Comparison of ENCODE assay signal across 2 cellular contexts in genomic region chr10:87819274-87819585, GRCh38.
TF ChIP-seq lines count a peak whose summit lies in the region.

No MANE protein-coding gene starts in this region.

TF ChIP-seq in K562, 482 proteins besides CTCF, POLR2A, EP300 and RAD21:
- no peak for TF ChIP-seq YY1 (IDR thresholded peaks at IDR 0.05; ENCODE audit: borderline replicate concordance in 1 of 3, control insufficient read depth in 1 of 3, extremely low read depth in 1 of 3, insufficient read depth in 3 of 3, insufficient read length in 1 of 3, insufficient replicate concordance in 2 of 3, low read depth in 1 of 3, low read length in 2 of 3)
- TF ChIP-seq HDAC2 (IDR thresholded peaks at IDR 0.05) = no peak
- no peak for TF ChIP-seq RNF2 (IDR thresholded peaks at IDR 0.05)
- no peak for TF ChIP-seq RBM14 (IDR thresholded peaks at IDR 0.05; ENCODE audit: borderline replicate concordance, insufficient read depth, low read depth, low read length)
- no peak for TF ChIP-seq ZFPM2 (CRISPR knock-in tag; IDR thresholded peaks at IDR 0.05)
- TF ChIP-seq E2F8 (IDR thresholded peaks at IDR 0.05; ENCODE audit: low read depth, partially characterized antibody) = no peak
- no peak for TF ChIP-seq BCLAF1 (IDR thresholded peaks at IDR 0.05; ENCODE audit: borderline replicate concordance in 1 of 2, control insufficient read depth in 1 of 2, low read depth in 2 of 2, low read length in 1 of 2)
- no peak for TF ChIP-seq STAT5A (IDR thresholded peaks at IDR 0.05; ENCODE audit: borderline replicate concordance, low read length)

TF ChIP-seq in neural cell, 6 proteins besides CTCF, POLR2A, EP300 and RAD21:
- no peak for TF ChIP-seq TAF1 (IDR thresholded peaks at IDR 0.05; ENCODE audit: low read depth)
- no peak for TF ChIP-seq MXI1 (conservative IDR thresholded peaks at IDR 0.05; ENCODE audit: poor library complexity, severe bottlenecking)
- no peak for TF ChIP-seq SMC3 (conservative IDR thresholded peaks at IDR 0.05; ENCODE audit: poor library complexity)
